Comparison of ENCODE assay signal across 1 cellular context in genomic region chr16:89971495-89972243, GRCh38.
TF ChIP-seq lines count a peak whose summit lies in the region.

No MANE protein-coding gene starts in this region.

TF ChIP-seq in HepG2, 621 proteins besides CTCF, POLR2A, EP300 and RAD21 (continued from another document and continues in another):
- TF ChIP-seq, protein P1, sequence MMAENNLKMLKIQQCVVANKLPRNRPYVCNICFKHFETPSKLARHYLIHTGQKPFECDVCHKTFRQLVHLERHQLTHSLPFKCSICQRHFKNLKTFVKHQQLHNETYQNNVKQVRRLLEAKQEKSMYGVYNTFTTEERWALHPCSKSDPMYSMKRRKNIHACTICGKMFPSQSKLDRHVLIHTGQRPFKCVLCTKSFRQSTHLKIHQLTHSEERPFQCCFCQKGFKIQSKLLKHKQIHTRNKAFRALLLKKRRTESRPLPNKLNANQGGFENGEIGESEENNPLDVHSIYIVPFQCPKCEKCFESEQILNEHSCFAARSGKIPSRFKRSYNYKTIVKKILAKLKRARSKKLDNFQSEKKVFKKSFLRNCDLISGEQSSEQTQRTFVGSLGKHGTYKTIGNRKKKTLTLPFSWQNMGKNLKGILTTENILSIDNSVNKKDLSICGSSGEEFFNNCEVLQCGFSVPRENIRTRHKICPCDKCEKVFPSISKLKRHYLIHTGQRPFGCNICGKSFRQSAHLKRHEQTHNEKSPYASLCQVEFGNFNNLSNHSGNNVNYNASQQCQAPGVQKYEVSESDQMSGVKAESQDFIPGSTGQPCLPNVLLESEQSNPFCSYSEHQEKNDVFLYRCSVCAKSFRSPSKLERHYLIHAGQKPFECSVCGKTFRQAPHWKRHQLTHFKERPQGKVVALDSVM (CRISPR knock-in tag; IDR thresholded peaks at IDR 0.05), result no peak
- TF ChIP-seq ZIK1 (CRISPR knock-in tag; IDR thresholded peaks at IDR 0.05; ENCODE audit: borderline replicate concordance, low read depth) (no peak), ELF1 (CRISPR knock-in tag; IDR thresholded peaks at IDR 0.05) (0 out of 2 replicates have a peak, but pooled peaks have one; percentile 8), ZNF660 (CRISPR knock-in tag; IDR thresholded peaks at IDR 0.05; ENCODE audit: borderline replicate concordance, low read depth) (peak; percentile 94), ZBTB7A (CRISPR knock-in tag; IDR thresholded peaks at IDR 0.05) (0 out of 2 replicates have a peak, but pooled peaks have one; percentile 4), TCF7 (IDR thresholded peaks at IDR 0.05; ENCODE audit: low read depth) (no peak), SMAD3 (CRISPR knock-in tag; IDR thresholded peaks at IDR 0.05) (no peak), CREM (IDR thresholded peaks at IDR 0.05) (no peak), CREM (CRISPR knock-in tag; IDR thresholded peaks at IDR 0.05) (no peak), GPBP1L1 (CRISPR knock-in tag; IDR thresholded peaks at IDR 0.05) (no peak), CBX1 (IDR thresholded peaks at IDR 0.05; ENCODE audit: low read depth) (no peak), ZNF343 (CRISPR knock-in tag; IDR thresholded peaks at IDR 0.05) (no peak), NFYC (CRISPR knock-in tag; IDR thresholded peaks at IDR 0.05) (no peak), ZNF558 (CRISPR knock-in tag; IDR thresholded peaks at IDR 0.05; ENCODE audit: borderline replicate concordance) (no peak), XBP1 (CRISPR knock-in tag; IDR thresholded peaks at IDR 0.05) (peak; percentile 87; the same call in 1 of the 2 replicates), ISL2 (CRISPR knock-in tag; IDR thresholded peaks at IDR 0.05) (no peak), DDIT3 (CRISPR knock-in tag; IDR thresholded peaks at IDR 0.05) (no peak), MYNN (CRISPR knock-in tag; IDR thresholded peaks at IDR 0.05; ENCODE audit: low read depth) (no peak; the same call in 1 of the 2 replicates), ZNF776 (CRISPR knock-in tag; IDR thresholded peaks at IDR 0.05) (no peak), ZBTB10 (CRISPR knock-in tag; IDR thresholded peaks at IDR 0.05; ENCODE audit: borderline replicate concordance) (peak; percentile 12; the same call in 1 of the 2 replicates), ZNF569 (CRISPR knock-in tag; IDR thresholded peaks at IDR 0.05; ENCODE audit: borderline replicate concordance) (no peak), GTF2F1 (IDR thresholded peaks at IDR 0.05; ENCODE audit: low read length) (no peak), GTF3A (CRISPR knock-in tag; conservative IDR thresholded peaks at IDR 0.05) (no peak; the same call in 1 of the 2 replicates), ZBTB7B (CRISPR knock-in tag; IDR thresholded peaks at IDR 0.05) (no peak), ZSCAN29 (CRISPR knock-in tag; conservative IDR thresholded peaks at IDR 0.05) (no peak; the same call in 1 of the 2 replicates), ZMYM4 (CRISPR knock-in tag; IDR thresholded peaks at IDR 0.05) (no peak), FOXJ3 (CRISPR knock-in tag; IDR thresholded peaks at IDR 0.05; ENCODE audit: borderline replicate concordance) (no peak), MIXL1 (CRISPR knock-in tag; IDR thresholded peaks at IDR 0.05) (no peak), ZNF446 (CRISPR knock-in tag; IDR thresholded peaks at IDR 0.05) (no peak; the same call in 1 of the 2 replicates), ZNF20 (CRISPR knock-in tag; IDR thresholded peaks at IDR 0.05) (no peak)
- TF ChIP-seq, protein P2, sequence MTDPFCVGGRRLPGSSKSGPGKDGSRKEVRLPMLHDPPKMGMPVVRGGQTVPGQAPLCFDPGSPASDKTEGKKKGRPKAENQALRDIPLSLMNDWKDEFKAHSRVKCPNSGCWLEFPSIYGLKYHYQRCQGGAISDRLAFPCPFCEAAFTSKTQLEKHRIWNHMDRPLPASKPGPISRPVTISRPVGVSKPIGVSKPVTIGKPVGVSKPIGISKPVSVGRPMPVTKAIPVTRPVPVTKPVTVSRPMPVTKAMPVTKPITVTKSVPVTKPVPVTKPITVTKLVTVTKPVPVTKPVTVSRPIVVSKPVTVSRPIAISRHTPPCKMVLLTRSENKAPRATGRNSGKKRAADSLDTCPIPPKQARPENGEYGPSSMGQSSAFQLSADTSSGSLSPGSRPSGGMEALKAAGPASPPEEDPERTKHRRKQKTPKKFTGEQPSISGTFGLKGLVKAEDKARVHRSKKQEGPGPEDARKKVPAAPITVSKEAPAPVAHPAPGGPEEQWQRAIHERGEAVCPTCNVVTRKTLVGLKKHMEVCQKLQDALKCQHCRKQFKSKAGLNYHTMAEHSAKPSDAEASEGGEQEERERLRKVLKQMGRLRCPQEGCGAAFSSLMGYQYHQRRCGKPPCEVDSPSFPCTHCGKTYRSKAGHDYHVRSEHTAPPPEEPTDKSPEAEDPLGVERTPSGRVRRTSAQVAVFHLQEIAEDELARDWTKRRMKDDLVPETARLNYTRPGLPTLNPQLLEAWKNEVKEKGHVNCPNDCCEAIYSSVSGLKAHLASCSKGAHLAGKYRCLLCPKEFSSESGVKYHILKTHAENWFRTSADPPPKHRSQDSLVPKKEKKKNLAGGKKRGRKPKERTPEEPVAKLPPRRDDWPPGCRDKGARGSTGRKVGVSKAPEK (CRISPR knock-in tag; IDR thresholded peaks at IDR 0.05; ENCODE audit: borderline replicate concordance), result peak; percentile 66; the same call in 1 of the 2 replicates
- TF ChIP-seq, protein P3, sequence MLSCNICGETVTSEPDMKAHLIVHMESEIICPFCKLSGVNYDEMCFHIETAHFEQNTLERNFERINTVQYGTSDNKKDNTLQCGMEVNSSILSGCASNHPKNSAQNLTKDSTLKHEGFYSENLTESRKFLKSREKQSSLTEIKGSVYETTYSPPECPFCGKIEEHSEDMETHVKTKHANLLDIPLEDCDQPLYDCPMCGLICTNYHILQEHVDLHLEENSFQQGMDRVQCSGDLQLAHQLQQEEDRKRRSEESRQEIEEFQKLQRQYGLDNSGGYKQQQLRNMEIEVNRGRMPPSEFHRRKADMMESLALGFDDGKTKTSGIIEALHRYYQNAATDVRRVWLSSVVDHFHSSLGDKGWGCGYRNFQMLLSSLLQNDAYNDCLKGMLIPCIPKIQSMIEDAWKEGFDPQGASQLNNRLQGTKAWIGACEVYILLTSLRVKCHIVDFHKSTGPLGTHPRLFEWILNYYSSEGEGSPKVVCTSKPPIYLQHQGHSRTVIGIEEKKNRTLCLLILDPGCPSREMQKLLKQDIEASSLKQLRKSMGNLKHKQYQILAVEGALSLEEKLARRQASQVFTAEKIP (CRISPR knock-in tag; IDR thresholded peaks at IDR 0.05; ENCODE audit: borderline replicate concordance), result no peak
- TF ChIP-seq, protein P4, sequence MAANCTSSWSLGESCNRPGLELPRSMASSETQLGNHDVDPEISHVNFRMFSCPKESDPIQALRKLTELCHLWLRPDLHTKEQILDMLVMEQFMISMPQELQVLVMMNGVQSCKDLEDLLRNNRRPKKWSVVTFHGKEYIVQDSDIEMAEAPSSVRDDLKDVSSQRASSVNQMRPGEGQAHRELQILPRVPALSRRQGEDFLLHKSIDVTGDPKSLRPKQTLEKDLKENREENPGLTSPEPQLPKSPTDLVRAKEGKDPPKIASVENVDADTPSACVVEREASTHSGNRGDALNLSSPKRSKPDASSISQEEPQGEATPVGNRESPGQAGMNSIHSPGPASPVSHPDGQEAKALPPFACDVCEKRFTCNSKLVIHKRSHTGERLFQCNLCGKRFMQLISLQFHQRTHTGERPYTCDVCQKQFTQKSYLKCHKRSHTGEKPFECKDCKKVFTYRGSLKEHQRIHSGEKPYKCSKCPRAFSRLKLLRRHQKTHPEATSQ (CRISPR knock-in tag; IDR thresholded peaks at IDR 0.05; ENCODE audit: borderline replicate concordance), result no peak
- TF ChIP-seq, protein P5, sequence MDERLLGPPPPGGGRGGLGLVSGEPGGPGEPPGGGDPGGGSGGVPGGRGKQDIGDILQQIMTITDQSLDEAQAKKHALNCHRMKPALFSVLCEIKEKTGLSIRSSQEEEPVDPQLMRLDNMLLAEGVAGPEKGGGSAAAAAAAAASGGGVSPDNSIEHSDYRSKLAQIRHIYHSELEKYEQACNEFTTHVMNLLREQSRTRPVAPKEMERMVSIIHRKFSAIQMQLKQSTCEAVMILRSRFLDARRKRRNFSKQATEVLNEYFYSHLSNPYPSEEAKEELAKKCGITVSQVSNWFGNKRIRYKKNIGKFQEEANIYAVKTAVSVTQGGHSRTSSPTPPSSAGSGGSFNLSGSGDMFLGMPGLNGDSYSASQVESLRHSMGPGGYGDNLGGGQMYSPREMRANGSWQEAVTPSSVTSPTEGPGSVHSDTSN (CRISPR knock-in tag; IDR thresholded peaks at IDR 0.05), result no peak
- TF ChIP-seq, protein P6, sequence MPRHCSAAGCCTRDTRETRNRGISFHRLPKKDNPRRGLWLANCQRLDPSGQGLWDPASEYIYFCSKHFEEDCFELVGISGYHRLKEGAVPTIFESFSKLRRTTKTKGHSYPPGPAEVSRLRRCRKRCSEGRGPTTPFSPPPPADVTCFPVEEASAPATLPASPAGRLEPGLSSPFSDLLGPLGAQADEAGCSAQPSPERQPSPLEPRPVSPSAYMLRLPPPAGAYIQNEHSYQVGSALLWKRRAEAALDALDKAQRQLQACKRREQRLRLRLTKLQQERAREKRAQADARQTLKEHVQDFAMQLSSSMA (CRISPR knock-in tag; IDR thresholded peaks at IDR 0.05), result no peak
- TF ChIP-seq, protein P7, sequence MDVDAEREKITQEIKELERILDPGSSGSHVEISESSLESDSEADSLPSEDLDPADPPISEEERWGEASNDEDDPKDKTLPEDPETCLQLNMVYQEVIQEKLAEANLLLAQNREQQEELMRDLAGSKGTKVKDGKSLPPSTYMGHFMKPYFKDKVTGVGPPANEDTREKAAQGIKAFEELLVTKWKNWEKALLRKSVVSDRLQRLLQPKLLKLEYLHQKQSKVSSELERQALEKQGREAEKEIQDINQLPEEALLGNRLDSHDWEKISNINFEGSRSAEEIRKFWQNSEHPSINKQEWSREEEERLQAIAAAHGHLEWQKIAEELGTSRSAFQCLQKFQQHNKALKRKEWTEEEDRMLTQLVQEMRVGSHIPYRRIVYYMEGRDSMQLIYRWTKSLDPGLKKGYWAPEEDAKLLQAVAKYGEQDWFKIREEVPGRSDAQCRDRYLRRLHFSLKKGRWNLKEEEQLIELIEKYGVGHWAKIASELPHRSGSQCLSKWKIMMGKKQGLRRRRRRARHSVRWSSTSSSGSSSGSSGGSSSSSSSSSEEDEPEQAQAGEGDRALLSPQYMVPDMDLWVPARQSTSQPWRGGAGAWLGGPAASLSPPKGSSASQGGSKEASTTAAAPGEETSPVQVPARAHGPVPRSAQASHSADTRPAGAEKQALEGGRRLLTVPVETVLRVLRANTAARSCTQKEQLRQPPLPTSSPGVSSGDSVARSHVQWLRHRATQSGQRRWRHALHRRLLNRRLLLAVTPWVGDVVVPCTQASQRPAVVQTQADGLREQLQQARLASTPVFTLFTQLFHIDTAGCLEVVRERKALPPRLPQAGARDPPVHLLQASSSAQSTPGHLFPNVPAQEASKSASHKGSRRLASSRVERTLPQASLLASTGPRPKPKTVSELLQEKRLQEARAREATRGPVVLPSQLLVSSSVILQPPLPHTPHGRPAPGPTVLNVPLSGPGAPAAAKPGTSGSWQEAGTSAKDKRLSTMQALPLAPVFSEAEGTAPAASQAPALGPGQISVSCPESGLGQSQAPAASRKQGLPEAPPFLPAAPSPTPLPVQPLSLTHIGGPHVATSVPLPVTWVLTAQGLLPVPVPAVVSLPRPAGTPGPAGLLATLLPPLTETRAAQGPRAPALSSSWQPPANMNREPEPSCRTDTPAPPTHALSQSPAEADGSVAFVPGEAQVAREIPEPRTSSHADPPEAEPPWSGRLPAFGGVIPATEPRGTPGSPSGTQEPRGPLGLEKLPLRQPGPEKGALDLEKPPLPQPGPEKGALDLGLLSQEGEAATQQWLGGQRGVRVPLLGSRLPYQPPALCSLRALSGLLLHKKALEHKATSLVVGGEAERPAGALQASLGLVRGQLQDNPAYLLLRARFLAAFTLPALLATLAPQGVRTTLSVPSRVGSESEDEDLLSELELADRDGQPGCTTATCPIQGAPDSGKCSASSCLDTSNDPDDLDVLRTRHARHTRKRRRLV (CRISPR knock-in tag; IDR thresholded peaks at IDR 0.05), result peak; percentile 81; the same call in 1 of the 2 replicates
- TF ChIP-seq, protein P8, sequence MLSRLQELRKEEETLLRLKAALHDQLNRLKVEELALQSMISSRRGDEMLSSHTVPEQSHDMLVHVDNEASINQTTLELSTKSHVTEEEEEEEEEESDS (CRISPR knock-in tag; IDR thresholded peaks at IDR 0.05; ENCODE audit: borderline replicate concordance), result no peak
- TF ChIP-seq, protein P9, sequence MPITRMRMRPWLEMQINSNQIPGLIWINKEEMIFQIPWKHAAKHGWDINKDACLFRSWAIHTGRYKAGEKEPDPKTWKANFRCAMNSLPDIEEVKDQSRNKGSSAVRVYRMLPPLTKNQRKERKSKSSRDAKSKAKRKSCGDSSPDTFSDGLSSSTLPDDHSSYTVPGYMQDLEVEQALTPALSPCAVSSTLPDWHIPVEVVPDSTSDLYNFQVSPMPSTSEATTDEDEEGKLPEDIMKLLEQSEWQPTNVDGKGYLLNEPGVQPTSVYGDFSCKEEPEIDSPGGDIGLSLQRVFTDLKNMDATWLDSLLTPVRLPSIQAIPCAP (CRISPR knock-in tag; IDR thresholded peaks at IDR 0.05; ENCODE audit: low read depth), result peak; percentile 74; the same call in 1 of the 2 replicates
